Comparison of ENCODE assay signal across 8 cellular contexts in the genomic region with DNA sequence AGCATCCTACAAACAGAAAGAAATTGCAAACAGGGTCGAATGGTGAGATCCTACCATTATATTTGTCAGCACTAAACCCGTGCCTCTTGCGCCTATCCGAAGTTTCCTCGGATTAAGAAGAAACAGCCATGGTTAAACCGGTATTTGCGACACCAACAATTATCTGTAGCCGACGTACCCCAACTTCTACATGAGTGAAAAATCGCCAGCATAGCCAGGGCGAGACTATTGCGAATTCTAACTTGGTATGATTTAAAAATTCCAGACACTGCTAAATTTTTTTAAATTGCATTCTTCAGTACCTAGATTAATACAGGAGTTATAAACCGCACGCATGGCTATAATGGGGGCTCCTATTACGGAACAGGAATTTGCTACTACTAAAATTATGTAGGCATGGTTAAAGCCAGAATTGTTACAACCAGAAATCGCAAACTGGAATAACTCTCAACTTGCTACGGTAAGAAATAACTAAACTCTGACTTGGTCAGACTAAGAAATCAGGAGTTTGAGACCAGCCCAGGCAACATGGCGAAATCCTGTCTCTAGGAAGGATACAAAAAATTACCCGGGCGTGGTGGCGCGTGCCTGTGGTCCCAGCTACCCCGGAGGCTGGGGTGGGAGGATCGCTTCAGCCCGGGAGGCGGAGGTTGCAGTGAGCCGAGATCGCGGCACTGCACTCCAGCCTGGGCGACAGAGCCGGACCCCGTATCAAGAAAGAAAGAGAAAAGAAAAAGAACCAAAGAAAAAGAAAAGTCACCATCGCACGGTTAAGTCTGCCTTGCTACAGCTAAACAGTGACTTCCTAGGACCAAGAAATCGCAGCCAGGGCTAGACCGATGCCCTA. TPM values are rescaled to one million over a fixed set of nuclear protein-coding genes. Genes with fewer than 3 reads are reported as not detected.
DNase-seq lines count a peak whose midpoint lies in the region; ATAC-seq and TF ChIP-seq lines count a peak whose summit lies in the region.

No MANE protein-coding gene starts in this region.

- TF ChIP-seq CTCF in psoas muscle (IDR thresholded peaks at IDR 0.05) = no peak

- H3K4me1 Mint-ChIP-seq in activated naive CD8-positive, alpha-beta T cell treated with anti-CD3 and anti-CD28 coated beads, Interleukin-2, amount 50 U/mL, for 24 hours = peaks cover 29% of the 10 kb centered on the region

- peak overlapping the region; percentile 70 for H3K4me3 ChIP-seq in SJSA1
- peak overlapping the region; percentile 94 for H3K4me3 ChIP-seq in psoas muscle

- H3K4me1 ChIP-seq in SJSA1 (replicated peaks) = peaks cover 39% of the 10 kb centered on the region
- H3K4me1 ChIP-seq in psoas muscle = peaks cover 19% of the 10 kb centered on the region

- H3K9me3 ChIP-seq in SJSA1 (replicated peaks) = no peaks in the 10 kb centered on the region
- no peaks in the 10 kb centered on the region for H3K9me3 ChIP-seq in psoas muscle

- no peaks in the 10 kb centered on the region for H3K9me3 Mint-ChIP-seq in activated naive CD8-positive, alpha-beta T cell treated with anti-CD3 and anti-CD28 coated beads, Interleukin-2, amount 50 U/mL, for 24 hours

- intact Hi-C loops in left ventricle myocardium superior (cut with micrococcal nuclease) = no loop called here
- intact Hi-C loops in psoas muscle (cut with DNase I) = loop anchor here (1.0 to 2.0 kb wide), 4 partner anchors 23 to 71 kb away; partner anchors contain the start of gene ZNF131 (in 1 of the 2)

- H3K36me3 ChIP-seq in SJSA1 = peaks cover 25% of the 10 kb centered on the region
- peaks cover 0 to 8% of the 10 kb centered on the region in 2 donors for H3K36me3 ChIP-seq in psoas muscle (ENCODE audit: insufficient read depth in 1 of 2, low read depth in 1 of 2)

- ATAC-seq in HG03520 (IDR thresholded peaks at IDR 0.05; ENCODE audit: unreplicated experiment) (peak; percentile 0), left ventricle myocardium superior (peak; percentile 50), psoas muscle (peak; percentile 45 to 61 (median 47)), HG03095 (IDR thresholded peaks at IDR 0.05; ENCODE audit: unreplicated experiment) (no peak)
- ATAC-seq in activated naive CD8-positive, alpha-beta T cell treated with anti-CD3 and anti-CD28 coated beads, Interleukin-2, amount 50 U/mL, for 24 hours = peak; percentile 2

- peak overlapping the region; percentile 95 for H3K4me3 Mint-ChIP-seq in activated naive CD8-positive, alpha-beta T cell treated with anti-CD3 and anti-CD28 coated beads, Interleukin-2, amount 50 U/mL, for 24 hours

- peaks cover 9% of the 10 kb centered on the region for H3K36me3 Mint-ChIP-seq in activated naive CD8-positive, alpha-beta T cell treated with anti-CD3 and anti-CD28 coated beads, Interleukin-2, amount 50 U/mL, for 24 hours (ENCODE audit: low read depth)

- H3K27ac ChIP-seq in SJSA1 = peak overlapping the region; percentile 98
- H3K27ac ChIP-seq in psoas muscle = peak overlapping the region; percentile 100

- H3K27me3 ChIP-seq in SJSA1 (replicated peaks) (no peaks in the 10 kb centered on the region), psoas muscle (ENCODE audit: insufficient read depth in 3 of 3, low read length in 2 of 3) (no peaks in the 10 kb centered on the region)

- H3K27ac Mint-ChIP-seq in activated naive CD8-positive, alpha-beta T cell treated with anti-CD3 and anti-CD28 coated beads, Interleukin-2, amount 50 U/mL, for 24 hours = peak overlapping the region; percentile 99

- no peaks in the 10 kb centered on the region for H3K27me3 Mint-ChIP-seq in activated naive CD8-positive, alpha-beta T cell treated with anti-CD3 and anti-CD28 coated beads, Interleukin-2, amount 50 U/mL, for 24 hours

- DNase-seq in NCI-H2227 (lab: John Stamatoyannopoulos, UW; ENCODE audit: unreplicated experiment) (peak; percentile 67), NCI-H2227 treated with DMSO at 0.1 percent for 48 hours (lab: John Stamatoyannopoulos, UW) (no peak), SJSA1 (ENCODE audit: low read depth in 1 of 2, low spot score in 2 of 2) (peak; percentile 57 to 71), left ventricle myocardium superior (peak; percentile 75), psoas muscle (peak; percentile 78 to 87)
- peak; percentile 67 for DNase-seq in activated naive CD8-positive, alpha-beta T cell treated with anti-CD3 and anti-CD28 coated beads, Interleukin-2, amount 50 U/mL, for 24 hours

- WGBS in psoas muscle, 3 donors = 1% methylated on average over 36 of the region's 36 CpGs

RNA-seq across cellular contexts. Expression of gene ANXA2R, which starts 25.5 kb away (rescaled TPM):
- 1.4 and 2.5 TPM in 2 replicates for total RNA-seq in SJSA1 (2014; rRNA removed; shearing (Covaris generic))
- 1.2 TPM for total RNA-seq in left ventricle myocardium superior
- 1 to 10 TPM in 1 of 4 donors, under 1 TPM in 3; 0.46 to 1.6 (median 0.78) TPM for total RNA-seq in psoas muscle
- polyA plus RNA-seq in psoas muscle = 1 to 10 TPM in 2 of 3 donors, under 1 TPM in 1; 0.66 to 2.7 (median 1.8) TPM

RNA-seq across cellular contexts. Expression of gene ZNF131, which starts 55.1 kb away (rescaled TPM):
- 47.5 and 50.9 TPM in 2 replicates for total RNA-seq in SJSA1 (2014; rRNA removed; shearing (Covaris generic))
- 14.5 TPM for total RNA-seq in left ventricle myocardium superior
- 10 to 100 TPM; 16.7 to 23.7 (median 18.7) TPM for total RNA-seq in psoas muscle
- 10 to 100 TPM; 14.9 to 21.1 (median 15.2) TPM for polyA plus RNA-seq in psoas muscle
